In the genomic region with DNA sequence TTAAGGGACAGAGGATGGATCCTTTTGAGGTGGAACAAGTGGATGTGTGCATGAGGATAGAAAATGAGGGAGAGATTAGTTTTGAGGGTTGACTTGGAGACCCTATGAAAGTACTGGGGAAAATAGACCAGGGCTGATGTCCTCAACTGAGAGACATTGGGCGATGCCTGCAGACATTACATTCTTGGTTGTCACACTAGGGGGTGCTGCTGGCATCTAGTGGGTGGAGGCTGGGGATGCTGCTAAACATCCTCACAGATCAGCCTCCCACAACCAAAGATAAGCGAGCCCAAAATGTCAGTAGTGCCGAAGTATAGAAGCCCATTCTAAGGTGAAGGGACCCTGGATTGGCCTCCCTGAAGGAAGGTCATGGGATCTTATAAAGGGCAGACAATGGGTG, we compare ENCODE assay signal across 23 cellular contexts.
A peak's percentile ranks its signal among the peaks of the same experiment; 100 is the strongest.
DNase-seq lines count a peak whose midpoint lies in the region; ATAC-seq, FAIRE-seq and TF ChIP-seq lines count a peak whose summit lies in the region.
"Had no signal": no experiment of that assay in that cellular context is flagged by ENCODE, and none has a peak within 500 bp of the region (broad histone marks: within the 10 kb centered on the region; RNA-seq: fewer than 3 reads in every experiment).

No MANE protein-coding gene starts in this region.

- no peak overlapping the region for H3K27ac ChIP-seq in OCI-LY7 (ENCODE audit: low read depth, low read length, poor library complexity, severe bottlenecking)
- H3K27ac ChIP-seq: body of pancreas, RWPE1, thyroid gland, VCaP had no signal

- POLR2A ChIA-PET in OCI-LY7 (lab: Charles Lee): no interaction called here

- no peak for FAIRE-seq in D721Med (lab: Jason Lieb, UNC)
- no peak for FAIRE-seq in GM12891 (lab: Jason Lieb, UNC)
- FAIRE-seq: colon had no signal

- no peaks in the 10 kb centered on the region for H3K36me3 ChIP-seq in OCI-LY7 (ENCODE audit: insufficient read depth, low read length)

- TF ChIP-seq CTCF in D721Med (IDR thresholded peaks at IDR 0.05; ENCODE audit: insufficient read depth, missing control alignments) (peak; percentile 4), GM12874 (IDR thresholded peaks at IDR 0.05; ENCODE audit: insufficient read depth, low read depth, low read length) (0 out of 2 replicates have a peak, but pooled peaks have one; percentile 20), OCI-LY7 (conservative IDR thresholded peaks at IDR 0.05; ENCODE audit: low read length) (0 out of 2 replicates have a peak, but pooled peaks have one; percentile 29), fibroblast of pulmonary artery (IDR thresholded peaks at IDR 0.05; ENCODE audit: low read length, missing control alignments) (peak; percentile 21)

- no peaks in the 10 kb centered on the region for H4K20me1 ChIP-seq in OCI-LY7 (ENCODE audit: insufficient read depth, low read length)

- CTCF ChIA-PET in OCI-LY7 (lab: Charles Lee; ENCODE audit: unreplicated experiment): interaction anchor here (0.6 kb wide), 1 partner anchor 684 kb away, joined by 3 read pairs; no protein-coding TSS in a partner anchor

- no TSS peak for BruUV-seq in OCI-LY7 (replicated peaks; lab: Mats Ljungman, UMichigan)

- no peak for TF ChIP-seq POLR2A in GM12891 (IDR thresholded peaks at IDR 0.05; ENCODE audit: low read depth, low read length)

- no peaks in the 10 kb centered on the region for H3K9me2 ChIP-seq in OCI-LY7 (ENCODE audit: insufficient read depth, low read length)
- H3K9me2 ChIP-seq: SK-N-SH had no signal

- H3K4me2 ChIP-seq in OCI-LY7 (ENCODE audit: low read length): no peak overlapping the region
- H3K4me2 ChIP-seq: SK-N-SH had no signal

- H3K4me3 ChIP-seq in OCI-LY7 (ENCODE audit: low read depth, low read length, poor library complexity, severe bottlenecking) (no peak overlapping the region), fibroblast of pulmonary artery (replicated peaks; ENCODE audit: low read depth, low read length) (no peak overlapping the region)
- H3K4me3 ChIP-seq: body of pancreas, spleen, thyroid gland had no signal

- no peaks in the 10 kb centered on the region for H3K79me2 ChIP-seq in OCI-LY7 (ENCODE audit: insufficient read depth, low read depth, low read length)

- DNase-seq in D721Med (ENCODE audit: insufficient read length, low spot score) (no peak), OCI-LY7 (ENCODE audit: low spot score) (no peak), fibroblast of pulmonary artery (ENCODE audit: low read depth) (no peak), retina (no peak), GM12891 (ENCODE audit: insufficient read length, low spot score) (no peak)
- DNase-seq: activated CD4-positive, alpha-beta T cell treated with anti-CD3 and anti-CD28 coated beads, Interleukin-2, amount 50 U/mL, for 1 hour; activated CD8-positive, alpha-beta memory T cell treated with anti-CD3 and anti-CD28 coated beads, Interleukin-2, amount 50 U/mL, for 48 hours; body of pancreas; CD8-positive, alpha-beta memory T cell; NCI-H1417; NCI-H510A treated with DMSO at 0.1 percent for 48 hours; nucleus accumbens; SK-N-SH; spleen; stimulated activated CD4-positive, alpha-beta T cell treated with anti-CD3 and anti-CD28 coated beads, Interleukin-4, amount 100 ng/mL, for 24 hours; stimulated activated naive CD8-positive, alpha-beta T cell treated with anti-CD3 and anti-CD28 coated beads, Interleukin-15, Interleukin-2, amounts not matched to agents 100 U/mL and 50 U/mL, for 24 hours; T-helper 2 cell; thyroid gland had no signal

- ATAC-seq in GM19452 (IDR thresholded peaks at IDR 0.05; ENCODE audit: unreplicated experiment): no peak
- ATAC-seq: body of pancreas; stimulated activated naive CD8-positive, alpha-beta T cell treated with anti-CD3 and anti-CD28 coated beads, Interleukin-15, Interleukin-2, amounts not matched to agents 100 U/mL and 50 U/mL, for 24 hours had no signal

- H2AFZ ChIP-seq in OCI-LY7 (ENCODE audit: low read length): no peak overlapping the region

- intact Hi-C loops in OCI-LY7 (cut with micrococcal nuclease; ENCODE audit: unreplicated experiment): no loop called here

- no peaks in the 10 kb centered on the region for H3K9me3 ChIP-seq in OCI-LY7 (ENCODE audit: low read length)
- H3K9me3 ChIP-seq: body of pancreas, SK-N-SH, spleen, thyroid gland had no signal

- no peaks in the 10 kb centered on the region for H3K4me1 ChIP-seq in OCI-LY7 (ENCODE audit: insufficient read depth, low read length, poor library complexity, severe bottlenecking)
- H3K4me1 ChIP-seq: body of pancreas, spleen had no signal

TF ChIP-seq in GM12891, 5 proteins besides CTCF, POLR2A, EP300 and RAD21:
- TF ChIP-seq SPI1 (IDR thresholded peaks at IDR 0.05; ENCODE audit: low read depth, low read length) (no peak), POU2F2 (IDR thresholded peaks at IDR 0.05; ENCODE audit: low read depth, low read length) (no peak), PAX5 (IDR thresholded peaks at IDR 0.05; ENCODE audit: insufficient read depth, low read length, severe bottlenecking) (no peak)
TF ChIP-seq in GM12891: peak in this region for 0.
